8 cellular contexts compared by ENCODE assay signal in the genomic region with DNA sequence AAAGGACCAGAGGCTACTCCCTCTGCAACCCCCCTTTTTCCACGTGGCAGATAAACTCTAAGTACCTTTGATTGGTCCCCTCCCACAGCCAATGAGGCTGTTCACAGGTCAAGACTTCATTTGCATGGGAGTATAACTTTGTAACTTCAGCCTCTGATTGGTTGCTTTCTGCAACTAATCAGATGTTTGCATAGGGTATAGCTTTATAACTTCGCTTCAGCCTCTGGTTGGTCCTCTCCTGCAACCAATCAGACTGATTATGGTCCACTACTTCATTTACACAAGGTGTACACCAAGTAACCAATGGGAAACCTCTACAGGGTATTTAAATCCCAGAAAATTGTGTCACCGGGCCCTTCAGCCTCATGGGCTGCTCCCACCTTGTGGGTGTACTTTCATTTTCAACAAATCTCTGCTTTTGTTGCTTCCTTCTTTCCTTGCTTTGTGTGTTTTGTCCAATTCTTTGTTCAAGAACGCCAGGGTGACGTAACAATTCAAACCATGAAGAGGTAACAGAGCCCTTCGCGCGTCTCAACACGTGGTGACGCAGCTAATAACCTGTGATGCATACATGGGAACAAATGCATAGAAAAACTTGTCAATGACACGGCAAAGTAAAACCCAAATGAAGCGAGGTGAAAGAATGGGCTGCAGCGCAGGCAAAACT. TPM values are rescaled to one million over a fixed set of nuclear protein-coding genes. Genes with fewer than 3 reads are reported as not detected.
DNase-seq lines count a peak whose midpoint lies in the region; ATAC-seq and TF ChIP-seq lines count a peak whose summit lies in the region.

No MANE protein-coding gene starts in this region.

- no peaks in the 10 kb centered on the region for H3K27me3 Mint-ChIP-seq in effector memory CD8-positive, alpha-beta T cell

- H3K4me3 Mint-ChIP-seq in effector memory CD8-positive, alpha-beta T cell = peak overlapping the region; percentile 93 to 95

- H3K36me3 Mint-ChIP-seq in effector memory CD8-positive, alpha-beta T cell (ENCODE audit: insufficient read depth) = peaks cover 17% of the 10 kb centered on the region

- POLR2A ChIA-PET in RWPE1 (lab: Yijun Ruan, JAX; ENCODE audit: low non-redundant PET) = no interaction called here

- peak overlapping the region; percentile 85 for H3K27ac ChIP-seq in RWPE1
- peak overlapping the region; percentile 83 for H3K27ac ChIP-seq in psoas muscle

- H3K4me1 Mint-ChIP-seq in effector memory CD8-positive, alpha-beta T cell (ENCODE audit: low read depth in 2 of 2) = peaks cover 28 to 32% of the 10 kb centered on the region in 2 donors

- H3K27ac Mint-ChIP-seq in effector memory CD8-positive, alpha-beta T cell = peak overlapping the region; percentile 91 to 93

- ATAC-seq in effector memory CD8-positive, alpha-beta T cell (replicated peaks) = peak; percentile 4
- ATAC-seq in psoas muscle = no peak
- ATAC-seq in HG02798 (IDR thresholded peaks at IDR 0.05; ENCODE audit: poor library complexity, unreplicated experiment) = no peak

- no peak for TF ChIP-seq CTCF in RWPE1 (conservative IDR thresholded peaks at IDR 0.05; ENCODE audit: low read depth)
- TF ChIP-seq CTCF in psoas muscle (IDR thresholded peaks at IDR 0.05) = no peak

- H3K4me1 ChIP-seq in psoas muscle = peaks cover 8% of the 10 kb centered on the region

- CTCF ChIA-PET in RWPE1 (lab: Yijun Ruan, JAX) = interaction anchor here (0.5 to 1.3 kb wide), 4 partner anchors 10 to 18 kb away, joined by 3 to 4 read pairs (median 4); no protein-coding TSS in a partner anchor

- 47 to 61% (median 51%) methylated on average over 13 of the region's 13 CpGs for WGBS in psoas muscle, 3 donors

- H3K9me3 ChIP-seq in psoas muscle = no peaks in the 10 kb centered on the region

- peak overlapping the region; percentile 78 for H3K4me3 ChIP-seq in psoas muscle

- no peaks in the 10 kb centered on the region for H3K27me3 ChIP-seq in psoas muscle (ENCODE audit: insufficient read depth in 3 of 3, low read length in 2 of 3)

- peaks cover 0 to 21% of the 10 kb centered on the region in 2 donors for H3K36me3 ChIP-seq in psoas muscle (ENCODE audit: insufficient read depth in 1 of 2, low read depth in 1 of 2)

- intact Hi-C loops in psoas muscle (cut with DNase I) = loop anchor here (2.0 to 5.0 kb wide), 4 partner anchors 37 to 147 kb away; a partner anchor contains a TSS

- H3K9me3 Mint-ChIP-seq in effector memory CD8-positive, alpha-beta T cell = no peaks in the 10 kb centered on the region

- DNase-seq in NCI-H1105 treated with DMSO at 0.1 percent for 48 hours (lab: John Stamatoyannopoulos, UW) = peak; percentile 16
- no peak for DNase-seq in NCI-H1105 (lab: John Stamatoyannopoulos, UW)
- DNase-seq in RWPE1 (ENCODE audit: low spot score) = no peak
- DNase-seq in effector memory CD8-positive, alpha-beta T cell = peak in 1 of 3 experiments; percentile 16
- no peak for DNase-seq in psoas muscle
- no peak for DNase-seq in NCI-H146 treated with DMSO at 0.1 percent for 48 hours (lab: John Stamatoyannopoulos, UW; ENCODE audit: unreplicated experiment)
- DNase-seq in cerebellum (ENCODE audit: low spot score) = no peak

RNA-seq across cellular contexts. Expression of a gene that starts 47.2 kb away (rescaled TPM):
- 10 to 100 TPM; 32.7 to 58.4 (median 46.8) TPM for total RNA-seq in psoas muscle
- 10 to 100 TPM; 29.6 to 78.2 (median 52.5) TPM for polyA plus RNA-seq in psoas muscle
- total RNA-seq in cerebellum = 44.1 TPM
